In the genomic region with DNA sequence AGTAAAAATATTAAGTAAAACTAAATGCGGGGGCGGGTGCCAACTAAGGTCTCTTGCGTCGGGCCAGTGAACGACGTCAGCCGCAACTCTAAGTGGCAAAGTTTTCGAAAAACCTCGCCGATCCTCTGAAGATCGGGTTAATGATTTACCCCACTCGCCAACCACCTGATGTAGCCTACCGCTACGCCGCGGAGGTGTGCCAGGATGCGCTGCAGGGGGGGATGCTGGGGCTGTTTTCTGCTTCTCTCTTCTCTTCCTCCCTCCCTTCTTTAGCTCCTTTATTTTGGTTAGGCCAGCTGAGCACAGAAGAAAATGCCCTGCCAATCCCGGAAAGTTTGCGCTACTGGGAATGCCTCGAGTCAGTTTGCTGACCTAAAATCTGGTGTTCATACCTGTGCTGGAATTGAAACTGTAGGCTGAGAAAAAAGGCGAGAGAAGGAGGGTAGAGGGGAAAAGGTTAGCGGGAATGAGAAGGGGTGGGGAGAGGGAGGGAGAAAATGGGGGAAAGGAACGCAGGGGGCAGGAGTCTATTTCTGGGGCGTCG, we compare ENCODE assay signal across 12 cellular contexts. TPM values are rescaled to one million over a fixed set of nuclear protein-coding genes. Genes with fewer than 3 reads are reported as not detected.
DNase-seq lines count a peak whose midpoint lies in the region; ATAC-seq, FAIRE-seq and TF ChIP-seq lines count a peak whose summit lies in the region.
"Had no signal": no experiment of that assay in that cellular context is flagged by ENCODE, and none has a peak within 500 bp of the region (broad histone marks: within the 10 kb centered on the region; RNA-seq: fewer than 3 reads in every experiment).

No MANE protein-coding gene starts in this region.

- no peaks in the 10 kb centered on the region for H3K36me3 ChIP-seq in liver (ENCODE audit: control insufficient read depth in 4 of 4, insufficient read depth in 3 of 4, low read depth in 1 of 4, low read length in 3 of 4)
- H3K36me3 ChIP-seq: lower lobe of right lung, suprapubic skin had no signal

- H3K27me3 Mint-ChIP-seq in activated T-cell treated with anti-CD3 and anti-CD28 coated beads, Interleukin-2, amount 50 U/mL, for 72 hours (ENCODE audit: low read depth), result peaks cover 100% of the 10 kb centered on the region

- no peak overlapping the region for H3K27ac ChIP-seq in A549
- H3K27ac ChIP-seq in liver (ENCODE audit: low read depth in 1 of 2, low read length in 2 of 2), result no peak overlapping the region
- H3K27ac ChIP-seq: lower lobe of right lung, suprapubic skin had no signal

- ATAC-seq in A549 (no peak), left cardiac atrium (no peak), HG03045 (IDR thresholded peaks at IDR 0.05; ENCODE audit: unreplicated experiment) (no peak), GM21529 (IDR thresholded peaks at IDR 0.05; ENCODE audit: unreplicated experiment) (no peak)
- ATAC-seq in activated T-cell treated with anti-CD3 and anti-CD28 coated beads, Interleukin-2, amount 50 U/mL, for 72 hours (replicated peaks in 1 of 2), result peak in 1 of 2 donors; percentile 33
- ATAC-seq: HCT116 had no signal

- peak overlapping the region; percentile 27; the same call in 2 of the 3 replicates for H3K4me3 ChIP-seq in A549
- H3K4me3 ChIP-seq in liver (ENCODE audit: low read depth in 1 of 3, low read length in 3 of 3), result no peak overlapping the region
- H3K4me3 ChIP-seq: suprapubic skin had no signal

- H3K4me2 ChIP-seq in A549, result peak overlapping the region; percentile 72

- intact Hi-C loops in left cardiac atrium (cut with DNase I), result no loop called here

- H3K9ac ChIP-seq in liver (ENCODE audit: low read depth in 1 of 2, low read length in 2 of 2), result no peak overlapping the region

- H3K27ac Mint-ChIP-seq in activated T-cell treated with anti-CD3 and anti-CD28 coated beads, Interleukin-2, amount 50 U/mL, for 72 hours, result no peak overlapping the region
- H3K27ac Mint-ChIP-seq: CD4-positive, alpha-beta T cell had no signal

- CTCF ChIA-PET in A549 (lab: Yijun Ruan, JAX), result interaction anchor here (0.5 to 0.9 kb wide), 2 partner anchors 69 to 276 kb away, joined by 3 to 5 read pairs; no protein-coding TSS in a partner anchor

- peaks cover 79% of the 10 kb centered on the region for H3K4me1 Mint-ChIP-seq in activated T-cell treated with anti-CD3 and anti-CD28 coated beads, Interleukin-2, amount 50 U/mL, for 72 hours (ENCODE audit: low read depth)

- TF ChIP-seq RAD21 in A549 (conservative IDR thresholded peaks at IDR 0.05 in 1 of 2, IDR thresholded peaks at IDR 0.05 in 1 of 2), result no peak
- no peak for TF ChIP-seq RAD21 in liver (IDR thresholded peaks at IDR 0.05)

- FAIRE-seq in A549 (lab: Jason Lieb, UNC), result no peak

- POLR2A ChIA-PET in A549 (lab: Yijun Ruan, JAX), result no interaction called here

- peak overlapping the region; percentile 81 to 93 for H3K4me3 Mint-ChIP-seq in activated T-cell treated with anti-CD3 and anti-CD28 coated beads, Interleukin-2, amount 50 U/mL, for 72 hours

- no peak for DNase-seq in A549 (ENCODE audit: low read depth in 1 of 2, low spot score in 1 of 2)
- DNase-seq in GM10266 (ENCODE audit: extremely low spot score), result peak; percentile 15
- DNase-seq in activated T-cell treated with anti-CD3 and anti-CD28 coated beads, Interleukin-2, amount 50 U/mL, for 72 hours, result peak in 1 of 2 donors; percentile 34
- no peak for DNase-seq in activated effector memory CD4-positive, alpha-beta T cell treated with anti-CD3 and anti-CD28 coated beads, Interleukin-2, amount 50 U/mL, for 16 hours
- DNase-seq in left cardiac atrium, result no peak

- H3K27me3 ChIP-seq in liver (ENCODE audit: control insufficient read depth in 4 of 4, insufficient read depth in 4 of 4, low read length in 3 of 4), result peaks cover 13 to 52% (median 36%) of the 10 kb centered on the region in 4 donors

- peaks cover 25% of the 10 kb centered on the region for H3K4me1 ChIP-seq in A549
- H3K4me1 ChIP-seq in liver (ENCODE audit: control insufficient read depth in 4 of 4, insufficient read depth in 4 of 4, low read length in 3 of 4), result peaks cover 6 to 13% (median 12%) of the 10 kb centered on the region in 4 donors

- no peaks in the 10 kb centered on the region for H3K9me3 ChIP-seq in A549
- H3K9me3 ChIP-seq in liver (ENCODE audit: control insufficient read depth in 4 of 4, low read length in 3 of 4), result no peaks in the 10 kb centered on the region
- H3K9me3 ChIP-seq: lower lobe of right lung, suprapubic skin had no signal

- peaks cover 2% of the 10 kb centered on the region in 2 donors for H3K36me3 Mint-ChIP-seq in activated T-cell treated with anti-CD3 and anti-CD28 coated beads, Interleukin-2, amount 50 U/mL, for 72 hours (ENCODE audit: insufficient read depth in 2 of 2)

- TF ChIP-seq POLR2A in A549 (IDR thresholded peaks at IDR 0.05; ENCODE audit: low read length), result no peak

- TF ChIP-seq EP300 in A549 (IDR thresholded peaks at IDR 0.05), result no peak

- 8% methylated on average over 25 of the region's 25 CpGs for WGBS in A549 (ENCODE audit: missing lambda C conversion rate)
- 4% methylated on average over 25 of the region's 25 CpGs for WGBS in liver

- TF ChIP-seq CTCF in A549 (IDR thresholded peaks at IDR 0.05) (no peak), GM10266 (IDR thresholded peaks at IDR 0.05; ENCODE audit: control insufficient read depth, insufficient read depth, low read depth, missing control alignments) (no peak), liver (IDR thresholded peaks at IDR 0.05; ENCODE audit: low read depth, low read length, missing input control) (no peak)

- no peaks in the 10 kb centered on the region for H3K9me3 Mint-ChIP-seq in activated T-cell treated with anti-CD3 and anti-CD28 coated beads, Interleukin-2, amount 50 U/mL, for 72 hours

TF ChIP-seq in A549, 52 proteins besides CTCF, POLR2A, EP300 and RAD21:
- no peak for TF ChIP-seq BHLHE40 (IDR thresholded peaks at IDR 0.05; ENCODE audit: low read depth, low read length)
- TF ChIP-seq KDM5A (IDR thresholded peaks at IDR 0.05), result no peak
- TF ChIP-seq CBX8 (IDR thresholded peaks at IDR 0.05), result no peak; the same call in 1 of the 2 replicates
- TF ChIP-seq ZNF302 (CRISPR knock-in tag; IDR thresholded peaks at IDR 0.05), result no peak
- TF ChIP-seq, protein P1, sequence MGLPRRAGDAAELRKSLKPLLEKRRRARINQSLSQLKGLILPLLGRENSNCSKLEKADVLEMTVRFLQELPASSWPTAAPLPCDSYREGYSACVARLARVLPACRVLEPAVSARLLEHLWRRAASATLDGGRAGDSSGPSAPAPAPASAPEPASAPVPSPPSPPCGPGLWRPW (IDR thresholded peaks at IDR 0.05), result no peak
- no peak for TF ChIP-seq HOXB13 (CRISPR knock-in tag; IDR thresholded peaks at IDR 0.05; ENCODE audit: low read depth)
- TF ChIP-seq HEYL (CRISPR knock-in tag; IDR thresholded peaks at IDR 0.05), result no peak
- TF ChIP-seq, protein P2, sequence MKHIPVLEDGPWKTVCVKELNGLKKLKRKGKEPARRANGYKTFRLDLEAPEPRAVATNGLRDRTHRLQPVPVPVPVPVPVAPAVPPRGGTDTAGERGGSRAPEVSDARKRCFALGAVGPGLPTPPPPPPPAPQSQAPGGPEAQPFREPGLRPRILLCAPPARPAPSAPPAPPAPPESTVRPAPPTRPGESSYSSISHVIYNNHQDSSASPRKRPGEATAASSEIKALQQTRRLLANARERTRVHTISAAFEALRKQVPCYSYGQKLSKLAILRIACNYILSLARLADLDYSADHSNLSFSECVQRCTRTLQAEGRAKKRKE (CRISPR knock-in tag; IDR thresholded peaks at IDR 0.05; ENCODE audit: low read depth), result no peak
TF ChIP-seq in A549: peak in this region for 0.

TF ChIP-seq in liver, 16 proteins besides CTCF, POLR2A, EP300 and RAD21:
- no peak for TF ChIP-seq FOXA1 (IDR thresholded peaks at IDR 0.05)
- TF ChIP-seq EGR1 (IDR thresholded peaks at IDR 0.05; ENCODE audit: low read depth in 2 of 2), result peak; percentile 9 to 40

RNA-seq across cellular contexts. Expression of gene FOXB1, which starts 7.5 kb away (rescaled TPM):
- not detected in 2 replicates for polyA plus RNA-seq in A549 (2011; rRNA removed)
- not detected in 2 replicates for polyA plus RNA-seq in A549 (2012; cell fraction: cytosol; rRNA removed)
- not detected in 2 replicates for polyA plus RNA-seq in A549 (2012; cell fraction: nucleus; rRNA removed)
- not detected in 3 replicates for polyA plus RNA-seq in A549 (2017; fragmentation: RNase III; extraction: RNeasy Plus Mini Kit Qiagen cat#74134 plus additional on column Dnase treatment)
- not detected in 2 replicates for polyA minus RNA-seq in A549 (2011; rRNA and poly(A)+ RNA removed)
- total RNA-seq in activated T-cell treated with anti-CD3 and anti-CD28 coated beads, Interleukin-2, amount 50 U/mL, for 72 hours, result 1 to 10 TPM; 2.7 to 6.0 TPM
- not detected for total RNA-seq in liver
- not detected for polyA plus RNA-seq in liver
- not detected for total RNA-seq in left cardiac atrium
- total RNA-seq: lower lobe of right lung, suprapubic skin had no signal
